ENCODE assay signal across 9 cellular contexts in the genomic region with DNA sequence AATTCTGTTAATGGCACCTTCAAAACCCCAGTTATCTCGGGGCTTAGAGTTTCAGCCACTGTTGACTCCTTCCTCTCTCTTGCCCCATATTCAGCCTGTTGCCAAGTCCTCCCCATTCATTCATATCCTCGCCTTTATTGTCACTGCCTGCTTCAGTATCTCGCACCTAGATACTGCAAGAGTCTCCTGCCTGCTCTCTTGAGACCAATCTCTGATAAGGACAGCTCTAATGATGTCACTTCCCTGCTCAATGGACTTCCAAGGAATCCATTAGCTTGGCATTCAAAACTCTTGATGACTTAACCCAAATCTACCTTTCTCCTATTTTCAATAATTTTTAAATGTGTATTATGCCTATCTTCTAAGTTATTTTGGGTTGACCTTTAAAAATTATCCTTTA. TPM values are rescaled to one million over a fixed set of nuclear protein-coding genes. Genes with fewer than 3 reads are reported as not detected.
A peak's percentile ranks its signal among the peaks of the same experiment; 100 is the strongest.
DNase-seq lines count a peak whose midpoint lies in the region; ATAC-seq and TF ChIP-seq lines count a peak whose summit lies in the region.
"Had no signal": no experiment of that assay in that cellular context is flagged by ENCODE, and none has a peak within 500 bp of the region (broad histone marks: within the 10 kb centered on the region; RNA-seq: fewer than 3 reads in every experiment).

No MANE protein-coding gene starts in this region.

- TF ChIP-seq CTCF in esophagus squamous epithelium (IDR thresholded peaks at IDR 0.05): no peak

- WGBS in esophagus squamous epithelium, 2 donors: 57 to 62% methylated on average over 3 of the region's 3 CpGs

- H3K9me3 ChIP-seq in SK-N-MC (ENCODE audit: low read depth, low read length) (no peaks in the 10 kb centered on the region), esophagus squamous epithelium (no peaks in the 10 kb centered on the region)

- H3K4me3 ChIP-seq in GM08714 (ENCODE audit: low read length): peak overlapping the region; percentile 83; the same call in 1 of the 2 replicates
- peak overlapping the region; percentile 86 for H3K4me3 ChIP-seq in SK-N-MC
- peak overlapping the region; percentile 68 to 83 (median 75) for H3K4me3 ChIP-seq in esophagus squamous epithelium
- peak overlapping the region; percentile 69 for H3K4me3 ChIP-seq in rectal smooth muscle tissue (ENCODE audit: low read length)

- no peak for DNase-seq in SK-N-MC (ENCODE audit: low read depth, low spot score)
- no peak for DNase-seq in esophagus squamous epithelium (lab: John Stamatoyannopoulos, UW)
- no peak for DNase-seq in inferior parietal cortex (ENCODE audit: extremely low spot score)
- no peak for DNase-seq in DMS79 (lab: John Stamatoyannopoulos, UW)
- DNase-seq in islet precursor cell: no peak
- DNase-seq: NCI-H2171 treated with DMSO at 0.1 percent for 48 hours had no signal

- H3K27ac ChIP-seq in SK-N-MC (no peak overlapping the region), esophagus squamous epithelium (peak overlapping the region; percentile 93 to 97 (median 96)), rectal smooth muscle tissue (ENCODE audit: low read depth, low read length) (peak overlapping the region; percentile 91)

- H3K9ac ChIP-seq in SK-N-MC (ENCODE audit: insufficient read length) (peak overlapping the region; percentile 59), rectal smooth muscle tissue (ENCODE audit: low read length) (no peak overlapping the region)

- H3K4me1 ChIP-seq in esophagus squamous epithelium (peaks cover 0 to 23% (median 7%) of the 10 kb centered on the region in 3 donors), rectal smooth muscle tissue (ENCODE audit: control insufficient read depth, insufficient read depth, low read length) (peaks cover 5% of the 10 kb centered on the region)

- no peaks in the 10 kb centered on the region for H3K27me3 ChIP-seq in esophagus squamous epithelium
- no peaks in the 10 kb centered on the region for H3K27me3 ChIP-seq in rectal smooth muscle tissue (ENCODE audit: control insufficient read depth, insufficient read depth, low read length)

- no peak for ATAC-seq in GM18909 (IDR thresholded peaks at IDR 0.05; ENCODE audit: poor library complexity, unreplicated experiment)

- no peak for TF ChIP-seq POLR2A in esophagus squamous epithelium (IDR thresholded peaks at IDR 0.05)

- intact Hi-C loops in esophagus squamous epithelium (cut with DNase I): no loop called here

- H3K36me3 ChIP-seq in SK-N-MC (ENCODE audit: insufficient read depth, low read length): peaks cover 16% of the 10 kb centered on the region; the same call in 1 of the 2 replicates
- H3K36me3 ChIP-seq in esophagus squamous epithelium: no peaks in the 10 kb centered on the region
- no peaks in the 10 kb centered on the region for H3K36me3 ChIP-seq in rectal smooth muscle tissue (ENCODE audit: control insufficient read depth, insufficient read depth, low read length)

RNA-seq across cellular contexts. Expression of a gene that starts 1.1 kb away (rescaled TPM):
- 10 to 100 TPM; 26.7 to 40.9 (median 38.8) TPM for total RNA-seq in esophagus squamous epithelium

RNA-seq across cellular contexts. Expression of a gene that starts 8.0 kb away (rescaled TPM):
- total RNA-seq in esophagus squamous epithelium: 10 to 100 TPM; 14.8 to 31.1 (median 17.2) TPM

RNA-seq across cellular contexts. Expression of a gene that starts 33.0 kb away (rescaled TPM):
- total RNA-seq in esophagus squamous epithelium: 1 to 10 TPM; 5.5 to 9.0 (median 7.9) TPM
